In genomic region chr6:133240511-133241087, GRCh38 we compare ENCODE assay signal across 8 cellular contexts. TPM values are rescaled to one million over a fixed set of nuclear protein-coding genes. Genes with fewer than 3 reads are reported as not detected.
DNase-seq lines count a peak whose midpoint lies in the region; ATAC-seq, FAIRE-seq and TF ChIP-seq lines count a peak whose summit lies in the region.

No MANE protein-coding gene starts in this region.

- H2AFZ ChIP-seq in PC-3 (ENCODE audit: low read length) = peak overlapping the region; percentile 95

- no peak for FAIRE-seq in H54 (lab: Jason Lieb, UNC)

- H3K79me2 ChIP-seq in PC-3 (ENCODE audit: low read length) = peaks cover 45% of the 10 kb centered on the region

- H3K9ac ChIP-seq in PC-3 (ENCODE audit: low read length) = peak overlapping the region; percentile 87

- no peak for TF ChIP-seq POLR2A in prostate gland (IDR thresholded peaks at IDR 0.05)
- no peak for TF ChIP-seq POLR2A in H54 (IDR thresholded peaks at IDR 0.05; ENCODE audit: low read depth, low read length)

- peaks cover 46% of the 10 kb centered on the region for H3K4me1 ChIP-seq in PC-3 (ENCODE audit: insufficient read depth, low read length)
- H3K4me1 ChIP-seq in prostate gland (replicated peaks) = no peaks in the 10 kb centered on the region

- no peaks in the 10 kb centered on the region for H3K9me2 ChIP-seq in PC-3 (replicated peaks; ENCODE audit: low read length)

- 11% methylated on average over 26 of the region's 37 CpGs for WGBS in prostate gland

- peak overlapping the region; percentile 62 for H3K27ac ChIP-seq in PC-3 (ENCODE audit: low read length)
- H3K27ac ChIP-seq in prostate gland = peak overlapping the region; percentile 79 to 82

- ATAC-seq in PC-3 = peak; percentile 72
- no peak for ATAC-seq in HG03280 (IDR thresholded peaks at IDR 0.05; ENCODE audit: unreplicated experiment)
- ATAC-seq in GM21528 (IDR thresholded peaks at IDR 0.05; ENCODE audit: low FRiP score, unreplicated experiment) = no peak

- peak; percentile 55 for DNase-seq in PC-3
- DNase-seq in head of caudate nucleus = peak in 33 of 42 donors; percentile 3 to 63 (median 27)
- no peak for DNase-seq in prostate gland (ENCODE audit: low spot score)
- DNase-seq in H54 (ENCODE audit: insufficient read length, low spot score) = no peak
- no peak for DNase-seq in ACHN

- H3K27me3 ChIP-seq in PC-3 (ENCODE audit: low read length) = no peaks in the 10 kb centered on the region
- peaks cover 8% of the 10 kb centered on the region for H3K27me3 ChIP-seq in prostate gland (replicated peaks; ENCODE audit: insufficient read depth)

- no peaks in the 10 kb centered on the region for H4K20me1 ChIP-seq in PC-3 (ENCODE audit: low read length)

- H3K36me3 ChIP-seq in PC-3 (ENCODE audit: low read depth, low read length) (no peaks in the 10 kb centered on the region), prostate gland (no peaks in the 10 kb centered on the region)

- in situ Hi-C loops in ACHN (cut with HindIII; ENCODE audit: low pct_ligation_motif_present, low pct_unique_long_range_greater_than_20kb, low sequenced_read_pairs) = no loop called here

- H3K4me2 ChIP-seq in PC-3 (ENCODE audit: low read length) = peak overlapping the region; percentile 92

- POLR2A ChIA-PET in PC-3 (lab: Charles Lee; ENCODE audit: unreplicated experiment) = interaction anchor here (0.5 kb wide), 1 partner anchor 56 kb away, joined by 3 read pairs; no protein-coding TSS in a partner anchor

- H3K4me3 ChIP-seq in GM08714 (ENCODE audit: low read length) (peak overlapping the region; percentile 52; the same call in 1 of the 2 replicates), PC-3 (ENCODE audit: low read length) (peak overlapping the region; percentile 92), prostate gland (peak overlapping the region; percentile 39 to 40)

- TF ChIP-seq CTCF in PC-3 (conservative IDR thresholded peaks at IDR 0.05; ENCODE audit: low read depth, low read length) = peak; percentile 34
- TF ChIP-seq CTCF in prostate gland (IDR thresholded peaks at IDR 0.05) = peak in 1 of 4 experiments; percentile 3

- CTCF ChIA-PET in PC-3 (lab: Charles Lee) = no interaction called here

- no peaks in the 10 kb centered on the region for H3K9me3 ChIP-seq in PC-3 (ENCODE audit: low read length)
- no peaks in the 10 kb centered on the region for H3K9me3 ChIP-seq in prostate gland

- H3F3A ChIP-seq in PC-3 (ENCODE audit: low read length, unreplicated experiment) = no peaks in the 10 kb centered on the region

- intact Hi-C loops in PC-3 (cut with micrococcal nuclease) (loop anchor here (5.0 kb wide), 2 partner anchors 53 to 102 kb away; no protein-coding TSS in a partner anchor), head of caudate nucleus (cut with DNase I) (no loop called here), prostate gland (cut with DNase I) (loop anchor here (5.0 to 10.0 kb wide), 6 partner anchors 53 to 654 kb away; no protein-coding TSS in a partner anchor)

- BruUV-seq in PC-3 (replicated peaks; lab: Mats Ljungman, UMichigan) = TSS peak; percentile 58

RNA-seq across cellular contexts. Expression of gene EYA4, which starts 0.6 kb away (rescaled TPM):
- total RNA-seq in PC-3 (2014; rRNA removed) (10.0 and 11.6 TPM in 2 replicates), prostate gland (1 to 10 TPM; 4.1 to 7.3 TPM)

Comparison
In these comparisons a context has a peak if more than half of its experiments do, and no peak if none do; other contexts are left out.
1. H3K4me3 ChIP-seq: peak in every context shown above with its lines; median percentile 92 in PC-3; 52 in GM08714; 40 in prostate gland.
2. DNase-seq: peak in PC-3 (single experiment) and head of caudate nucleus (33 of 42); none in prostate gland (single experiment), H54 (single experiment) and ACHN (single experiment).